In genomic region chr17:75570034-75570676, GRCh38 we compare ENCODE assay signal across 19 cellular contexts. TPM values are rescaled to one million over a fixed set of nuclear protein-coding genes. Genes with fewer than 3 reads are reported as not detected.
DNase-seq lines count a peak whose midpoint lies in the region; ATAC-seq and TF ChIP-seq lines count a peak whose summit lies in the region.
"Had no signal": no experiment of that assay in that cellular context is flagged by ENCODE, and none has a peak within 500 bp of the region (broad histone marks: within the 10 kb centered on the region; RNA-seq: fewer than 3 reads in every experiment).

No MANE protein-coding gene starts in this region.

- no peaks in the 10 kb centered on the region for H3K36me3 Mint-ChIP-seq in dendritic cell treated with granulocyte-macrophage colony-stimulating factor and Interleukin-4, amounts not matched to agents 40 ng/mL and 50 ng/mL, for 4 days (ENCODE audit: low read depth)
- H3K36me3 Mint-ChIP-seq in GM23338 (ENCODE audit: low read depth): peaks cover 3% of the 10 kb centered on the region; the same call in 1 of the 3 replicates
- H3K36me3 Mint-ChIP-seq in activated naive CD8-positive, alpha-beta T cell treated with anti-CD3 and anti-CD28 coated beads, Interleukin-2, amount 50 U/mL, for 24 hours (ENCODE audit: low read depth): no peaks in the 10 kb centered on the region

- H3K4me1 ChIP-seq in right cardiac atrium (ENCODE audit: control insufficient read depth, insufficient read depth, low read length) (no peaks in the 10 kb centered on the region), neuron (ENCODE audit: insufficient read depth, low read length) (peaks cover 16% of the 10 kb centered on the region), GM23338 (ENCODE audit: insufficient read depth) (no peaks in the 10 kb centered on the region)
- H3K4me1 ChIP-seq: SJSA1 had no signal

- H3K9me3 Mint-ChIP-seq in dendritic cell treated with granulocyte-macrophage colony-stimulating factor and Interleukin-4, amounts not matched to agents 40 ng/mL and 50 ng/mL, for 4 days: no peaks in the 10 kb centered on the region
- no peaks in the 10 kb centered on the region for H3K9me3 Mint-ChIP-seq in GM23338
- no peaks in the 10 kb centered on the region for H3K9me3 Mint-ChIP-seq in activated naive CD8-positive, alpha-beta T cell treated with anti-CD3 and anti-CD28 coated beads, Interleukin-2, amount 50 U/mL, for 24 hours
- H3K9me3 Mint-ChIP-seq: HFFc6 had no signal

- ATAC-seq in right cardiac atrium (no peak), Right ventricle myocardium superior (ENCODE audit: poor library complexity) (no peak), GM23338 (no peak), HG03521 (IDR thresholded peaks at IDR 0.05; ENCODE audit: unreplicated experiment) (no peak)
- ATAC-seq in activated naive CD8-positive, alpha-beta T cell treated with anti-CD3 and anti-CD28 coated beads, Interleukin-2, amount 50 U/mL, for 24 hours: no peak

- no peak overlapping the region for H3K4me2 ChIP-seq in GM23338

- no peaks in the 10 kb centered on the region for H3F3A ChIP-seq in GM23338 (replicated peaks; ENCODE audit: low read depth)

- no peaks in the 10 kb centered on the region for H4K20me1 ChIP-seq in GM23338 (replicated peaks; ENCODE audit: insufficient read depth)

- peak overlapping the region; percentile 97 for H3K27ac Mint-ChIP-seq in dendritic cell treated with granulocyte-macrophage colony-stimulating factor and Interleukin-4, amounts not matched to agents 40 ng/mL and 50 ng/mL, for 4 days
- no peak overlapping the region for H3K27ac Mint-ChIP-seq in GM23338
- H3K27ac Mint-ChIP-seq in activated naive CD8-positive, alpha-beta T cell treated with anti-CD3 and anti-CD28 coated beads, Interleukin-2, amount 50 U/mL, for 24 hours: no peak overlapping the region
- H3K27ac Mint-ChIP-seq: HFFc6 had no signal

- no peaks in the 10 kb centered on the region for H3K27me3 ChIP-seq in right cardiac atrium (ENCODE audit: control insufficient read depth, insufficient read depth)
- no peaks in the 10 kb centered on the region for H3K27me3 ChIP-seq in neuron (ENCODE audit: insufficient read depth, low read length)
- no peaks in the 10 kb centered on the region for H3K27me3 ChIP-seq in GM23338 (ENCODE audit: insufficient read depth)
- H3K27me3 ChIP-seq: SJSA1 had no signal

- no peak overlapping the region for H3K4me3 Mint-ChIP-seq in dendritic cell treated with granulocyte-macrophage colony-stimulating factor and Interleukin-4, amounts not matched to agents 40 ng/mL and 50 ng/mL, for 4 days
- no peak overlapping the region for H3K4me3 Mint-ChIP-seq in GM23338
- H3K4me3 Mint-ChIP-seq in activated naive CD8-positive, alpha-beta T cell treated with anti-CD3 and anti-CD28 coated beads, Interleukin-2, amount 50 U/mL, for 24 hours: no peak overlapping the region
- H3K4me3 Mint-ChIP-seq: HFFc6 had no signal

- peak overlapping the region; percentile 80 for H2AFZ ChIP-seq in neuron (ENCODE audit: low read depth, low read length)
- no peak overlapping the region for H2AFZ ChIP-seq in GM23338

- H3K27me3 Mint-ChIP-seq in dendritic cell treated with granulocyte-macrophage colony-stimulating factor and Interleukin-4, amounts not matched to agents 40 ng/mL and 50 ng/mL, for 4 days: no peaks in the 10 kb centered on the region
- peaks cover 3% of the 10 kb centered on the region for H3K27me3 Mint-ChIP-seq in GM23338 (ENCODE audit: insufficient read depth, low read depth, poor library complexity)
- no peaks in the 10 kb centered on the region for H3K27me3 Mint-ChIP-seq in activated naive CD8-positive, alpha-beta T cell treated with anti-CD3 and anti-CD28 coated beads, Interleukin-2, amount 50 U/mL, for 24 hours

- peaks cover 32% of the 10 kb centered on the region for H3K4me1 Mint-ChIP-seq in dendritic cell treated with granulocyte-macrophage colony-stimulating factor and Interleukin-4, amounts not matched to agents 40 ng/mL and 50 ng/mL, for 4 days (ENCODE audit: low read depth)
- H3K4me1 Mint-ChIP-seq in GM23338: no peaks in the 10 kb centered on the region; the same call in 2 of the 3 replicates
- no peaks in the 10 kb centered on the region for H3K4me1 Mint-ChIP-seq in activated naive CD8-positive, alpha-beta T cell treated with anti-CD3 and anti-CD28 coated beads, Interleukin-2, amount 50 U/mL, for 24 hours

- H3K9me3 ChIP-seq in right cardiac atrium (ENCODE audit: control insufficient read depth, low read length) (no peaks in the 10 kb centered on the region), neuron (ENCODE audit: low read length) (no peaks in the 10 kb centered on the region)
- H3K9me3 ChIP-seq: SJSA1 had no signal

- no peaks in the 10 kb centered on the region for H3K9me2 ChIP-seq in GM23338 (ENCODE audit: insufficient read depth)

- 96% methylated on average over 35 of the region's 35 CpGs for WGBS in right cardiac atrium

- H3K4me3 ChIP-seq in right cardiac atrium (ENCODE audit: low read length): no peak overlapping the region
- H3K4me3 ChIP-seq in neuron (ENCODE audit: low read length): no peak overlapping the region
- no peak overlapping the region for H3K4me3 ChIP-seq in GM23338
- H3K4me3 ChIP-seq: SJSA1 had no signal

- H3K36me3 ChIP-seq in neuron (ENCODE audit: insufficient read depth, low read length) (no peaks in the 10 kb centered on the region), GM23338 (ENCODE audit: insufficient read depth) (no peaks in the 10 kb centered on the region)
- H3K36me3 ChIP-seq: SJSA1 had no signal

- peak in 2 of 3 donors; percentile 38 to 55 for DNase-seq in right cardiac atrium
- no peak for DNase-seq in Right ventricle myocardium superior
- no peak for DNase-seq in GM23338 (ENCODE audit: low spot score)
- no peak for DNase-seq in activated naive CD8-positive, alpha-beta T cell treated with anti-CD3 and anti-CD28 coated beads, Interleukin-2, amount 50 U/mL, for 24 hours
- no peak for DNase-seq in GM13976 (ENCODE audit: low spot score)
- DNase-seq: 8988T, DND-41, HFFc6, NCI-H1417, NCI-H2029, NCI-H2171 treated with DMSO at 0.1 percent for 48 hours, NCI-H446 treated with DMSO at 0.1 percent for 48 hours, PC-3 had no signal

- intact Hi-C loops in right cardiac atrium (cut with DNase I): no loop called here
- intact Hi-C loops in Right ventricle myocardium superior (cut with DNase I): no loop called here
- intact Hi-C loops in dendritic cell treated with granulocyte-macrophage colony-stimulating factor and Interleukin-4, amounts not matched to agents 40 ng/mL and 50 ng/mL, for 4 days (cut with micrococcal nuclease): no loop called here

- H3K27ac ChIP-seq in right cardiac atrium (ENCODE audit: low read length) (no peak overlapping the region), GM23338 (ENCODE audit: low read depth) (no peak overlapping the region)
- H3K27ac ChIP-seq: RWPE1, SJSA1 had no signal

- TF ChIP-seq CTCF in GM23338 (conservative IDR thresholded peaks at IDR 0.05; ENCODE audit: low read depth in 2 of 2) (no peak), GM13976 (IDR thresholded peaks at IDR 0.05; ENCODE audit: borderline replicate concordance, control extremely low read depth, extremely low read depth, insufficient read depth, missing control alignments) (no peak)

- in situ Hi-C loops in GM13976 (cut with MboI; ENCODE audit: low sequenced_read_pairs, unreplicated experiment): no loop called here

- H3K79me2 ChIP-seq in GM23338 (replicated peaks; ENCODE audit: insufficient read depth): no peaks in the 10 kb centered on the region

TF ChIP-seq in GM23338, 12 proteins besides CTCF, POLR2A, EP300 and RAD21:
- TF ChIP-seq EZH2 (IDR thresholded peaks at IDR 0.05; ENCODE audit: low read depth, unreplicated experiment) (no peak), EZH2phosphoT487 (IDR thresholded peaks at IDR 0.05; ENCODE audit: unreplicated experiment) (no peak), JUNB (IDR thresholded peaks at IDR 0.05; ENCODE audit: unreplicated experiment) (no peak), POLR2AphosphoS5 (IDR thresholded peaks at IDR 0.05; ENCODE audit: low read depth) (no peak), ZNF331 (CRISPR knock-in tag; IDR thresholded peaks at IDR 0.05; ENCODE audit: low read depth) (no peak), ETS1 (IDR thresholded peaks at IDR 0.05) (no peak)

RNA-seq across cellular contexts. Expression of gene MYO15B, which starts 17.4 kb away (rescaled TPM):
- total RNA-seq in right cardiac atrium (100 to 1,000 TPM in 1 of 4 donors, 10 to 100 TPM in 3; 75.8 to 131 (median 93.4) TPM), Right ventricle myocardium superior (37.1 TPM)
- polyA plus RNA-seq in right cardiac atrium (70.9 TPM), GM23338 (2016; fragmentation: Nextera tagmentation; extraction: Ambion mirVana) (3.8 and 6.6 TPM in 2 replicates)
- total RNA-seq in GM23338 (2014; rRNA removed; shearing (Covaris generic)): 7.2 and 12.4 TPM in 2 replicates

RNA-seq across cellular contexts. Expression of gene LLGL2, which starts 44.7 kb away (rescaled TPM):
- total RNA-seq in right cardiac atrium (10 to 100 TPM in 1 of 4 donors, 1 to 10 TPM in 3; 5.7 to 10.4 (median 7.6) TPM), Right ventricle myocardium superior (3.6 TPM)
- polyA plus RNA-seq in right cardiac atrium (8.6 TPM), GM23338 (2016; fragmentation: Nextera tagmentation; extraction: Ambion mirVana) (62.5 and 71.9 TPM in 2 replicates)
- 63.9 and 78.5 TPM in 2 replicates for total RNA-seq in GM23338 (2014; rRNA removed; shearing (Covaris generic))
- total RNA-seq: HT1080 had no signal

RNA-seq across cellular contexts. Expression of gene TSEN54, which starts 53.8 kb away (rescaled TPM):
- total RNA-seq in right cardiac atrium: 1 to 10 TPM; 5.9 to 7.1 (median 6.8) TPM
- 9.6 TPM for polyA plus RNA-seq in right cardiac atrium
- total RNA-seq in Right ventricle myocardium superior: 5.6 TPM
- 61.9 and 62.5 TPM in 2 replicates for total RNA-seq in GM23338 (2014; rRNA removed; shearing (Covaris generic))
- 45.9 and 48.2 TPM in 2 replicates for polyA plus RNA-seq in GM23338 (2016; fragmentation: Nextera tagmentation; extraction: Ambion mirVana)

RNA-seq across cellular contexts. Expression of gene CASKIN2, which starts 54.8 kb away (rescaled TPM):
- 10 to 100 TPM; 38.0 to 50.4 (median 46.4) TPM for total RNA-seq in right cardiac atrium
- polyA plus RNA-seq in right cardiac atrium: 25.9 TPM
- total RNA-seq in Right ventricle myocardium superior: 33.3 TPM
- 17.7 and 21.5 TPM in 2 replicates for total RNA-seq in GM23338 (2014; rRNA removed; shearing (Covaris generic))
- polyA plus RNA-seq in GM23338 (2016; fragmentation: Nextera tagmentation; extraction: Ambion mirVana): 4.7 and 4.9 TPM in 2 replicates

Comparison
In these comparisons a context has a peak if more than half of its experiments do, and no peak if none do; other contexts are left out.
1. DNase-seq: peak in right cardiac atrium (2 of 3); none in Right ventricle myocardium superior (single experiment), GM23338 (single experiment), activated naive CD8-positive, alpha-beta T cell treated with anti-CD3 and anti-CD28 coated beads, Interleukin-2, amount 50 U/mL, for 24 hours (single experiment) and GM13976 (single experiment).